Comparison of ENCODE assay signal across 21 cellular contexts in genomic region chr7:133702903-133703302, GRCh38.
DNase-seq lines count a peak whose midpoint lies in the region; ATAC-seq and TF ChIP-seq lines count a peak whose summit lies in the region.
"Had no signal": no experiment of that assay in that cellular context is flagged by ENCODE, and none has a peak within 500 bp of the region (broad histone marks: within the 10 kb centered on the region; RNA-seq: fewer than 3 reads in every experiment).

No MANE protein-coding gene starts in this region.

- peak overlapping the region; percentile 40 for H3K27ac Mint-ChIP-seq in osteocyte (ENCODE audit: unreplicated experiment)
- H3K27ac Mint-ChIP-seq: IgD-negative memory B cell had no signal

- no peaks in the 10 kb centered on the region for H3K27me3 ChIP-seq in ACC112 (ENCODE audit: insufficient read depth, low read length)
- no peaks in the 10 kb centered on the region for H3K27me3 ChIP-seq in RWPE2 (ENCODE audit: insufficient read depth, poor library complexity, severe bottlenecking)
- no peaks in the 10 kb centered on the region for H3K27me3 ChIP-seq in brain microvascular endothelial cell (replicated peaks)
- H3K27me3 ChIP-seq: BE2C had no signal

- H3K4me1 ChIP-seq in ACC112 (ENCODE audit: control insufficient read depth, insufficient read depth, low read length, unreplicated experiment) (peaks cover 28% of the 10 kb centered on the region), RWPE2 (ENCODE audit: insufficient read depth, poor library complexity, severe bottlenecking) (peaks cover 28% of the 10 kb centered on the region)

- H3K79me2 ChIP-seq in ACC112 (ENCODE audit: control insufficient read depth, insufficient read depth, low read length, unreplicated experiment), result no peaks in the 10 kb centered on the region

- H3K4me3 Mint-ChIP-seq in osteocyte (ENCODE audit: unreplicated experiment), result no peak overlapping the region
- H3K4me3 Mint-ChIP-seq: IgD-negative memory B cell had no signal

- no peaks in the 10 kb centered on the region for H3K27me3 Mint-ChIP-seq in osteocyte (ENCODE audit: unreplicated experiment)
- H3K27me3 Mint-ChIP-seq: IgD-negative memory B cell had no signal

- in situ Hi-C loops in brain microvascular endothelial cell (cut with HindIII; ENCODE audit: low pct_ligation_motif_present, low sequenced_read_pairs), result no loop called here

- H3K4me3 ChIP-seq in ACC112 (ENCODE audit: low read depth, low read length) (no peak overlapping the region), RWPE2 (ENCODE audit: severe bottlenecking) (no peak overlapping the region), brain microvascular endothelial cell (ENCODE audit: low read depth, low read length) (no peak overlapping the region)
- H3K4me3 ChIP-seq: PC-9 had no signal

- H3K36me3 ChIP-seq in ACC112 (ENCODE audit: insufficient read depth, low read length), result no peaks in the 10 kb centered on the region
- H3K36me3 ChIP-seq in RWPE2 (ENCODE audit: low read depth), result 0 out of 2 replicates have a peak, but pooled peaks cover 4% of the 10 kb centered on the region
- H3K36me3 ChIP-seq in brain microvascular endothelial cell (replicated peaks), result no peaks in the 10 kb centered on the region
- H3K36me3 ChIP-seq: BE2C had no signal

- H3K27ac ChIP-seq in ACC112 (ENCODE audit: low read depth, low read length) (peak overlapping the region; percentile 54), RWPE2 (ENCODE audit: poor library complexity, severe bottlenecking) (peak overlapping the region; percentile 89), brain microvascular endothelial cell (peak overlapping the region; percentile 82)
- H3K27ac ChIP-seq: PC-9 had no signal

- ATAC-seq in RWPE2 (ENCODE audit: low read depth) (no peak), HG02623 (IDR thresholded peaks at IDR 0.05; ENCODE audit: unreplicated experiment) (no peak), HG02759 (IDR thresholded peaks at IDR 0.05; ENCODE audit: unreplicated experiment) (no peak), GM18907 (IDR thresholded peaks at IDR 0.05; ENCODE audit: unreplicated experiment) (no peak)

- no peaks in the 10 kb centered on the region for H3K9me3 Mint-ChIP-seq in osteocyte (ENCODE audit: unreplicated experiment)
- H3K9me3 Mint-ChIP-seq: IgD-negative memory B cell had no signal

- DNase-seq in RWPE2 (ENCODE audit: low spot score) (no peak), brain microvascular endothelial cell (no peak), osteocyte (ENCODE audit: extremely low spot score, unreplicated experiment) (no peak), occipital lobe (lab: John Stamatoyannopoulos, UW) (no peak)
- DNase-seq: DMS53, GDM1, Karpas-422, MV-4-11, NCI-H1105 treated with DMSO at 0.1 percent for 48 hours, NCI-H2029 treated with DMSO at 0.1 percent for 48 hours, NCI-H510A treated with DMSO at 0.1 percent for 48 hours, NCI-H748 treated with DMSO at 0.1 percent for 48 hours, PC-9, RPMI8226, SHP77 treated with DMSO at 0.1 percent for 48 hours had no signal

- peaks cover 28% of the 10 kb centered on the region for H3K4me1 Mint-ChIP-seq in osteocyte (ENCODE audit: unreplicated experiment)
- H3K4me1 Mint-ChIP-seq: IgD-negative memory B cell had no signal

- H3K36me3 Mint-ChIP-seq in osteocyte (ENCODE audit: unreplicated experiment), result no peaks in the 10 kb centered on the region
- H3K36me3 Mint-ChIP-seq: IgD-negative memory B cell had no signal

- no peak overlapping the region for H2AFZ ChIP-seq in ACC112 (ENCODE audit: low read length, unreplicated experiment)
- H2AFZ ChIP-seq: PC-9 had no signal

- H3K9me3 ChIP-seq in RWPE2 (ENCODE audit: severe bottlenecking), result no peaks in the 10 kb centered on the region
- H3K9me3 ChIP-seq: BE2C had no signal

- TF ChIP-seq CTCF in RWPE2 (IDR thresholded peaks at IDR 0.05; ENCODE audit: poor library complexity, severe bottlenecking) (no peak), brain microvascular endothelial cell (IDR thresholded peaks at IDR 0.05; ENCODE audit: low read depth, low read length, missing control alignments) (no peak), osteocyte (IDR thresholded peaks at IDR 0.05) (no peak)
